21 cellular contexts compared by ENCODE assay signal in genomic region chr1:47797555-47797954, GRCh38.
DNase-seq lines count a peak whose midpoint lies in the region; TF ChIP-seq lines count a peak whose summit lies in the region.
"Had no signal": no experiment of that assay in that cellular context is flagged by ENCODE, and none has a peak within 500 bp of the region (broad histone marks: within the 10 kb centered on the region; RNA-seq: fewer than 3 reads in every experiment).

No MANE protein-coding gene starts in this region.

- no peaks in the 10 kb centered on the region for H3K27me3 Mint-ChIP-seq in activated naive CD8-positive, alpha-beta T cell treated with anti-CD3 and anti-CD28 coated beads for 36 hours
- H3K27me3 Mint-ChIP-seq: activated T-cell treated with anti-CD3 and anti-CD28 coated beads, Interleukin-2, amount 50 U/mL, for 24 hours; stimulated activated naive CD8-positive, alpha-beta T cell treated with anti-CD3 and anti-CD28 coated beads, Interleukin-15, amount 100 ng/mL, for 72 hours had no signal

- H3K9me3 ChIP-seq in BE2C, result no peaks in the 10 kb centered on the region
- H3K9me3 ChIP-seq: lower lobe of right lung, SJCRH30, tibial nerve had no signal

- H3K27ac Mint-ChIP-seq in activated naive CD8-positive, alpha-beta T cell treated with anti-CD3 and anti-CD28 coated beads for 36 hours, result no peak overlapping the region
- H3K27ac Mint-ChIP-seq: activated T-cell treated with anti-CD3 and anti-CD28 coated beads, Interleukin-2, amount 50 U/mL, for 24 hours; CD4-positive, alpha-beta memory T cell; stimulated activated naive CD8-positive, alpha-beta T cell treated with anti-CD3 and anti-CD28 coated beads, Interleukin-15, amount 100 ng/mL, for 72 hours had no signal

- H3K4me3 Mint-ChIP-seq in activated naive CD8-positive, alpha-beta T cell treated with anti-CD3 and anti-CD28 coated beads for 36 hours, result no peak overlapping the region
- H3K4me3 Mint-ChIP-seq: activated T-cell treated with anti-CD3 and anti-CD28 coated beads, Interleukin-2, amount 50 U/mL, for 24 hours; CD4-positive, alpha-beta memory T cell; stimulated activated naive CD8-positive, alpha-beta T cell treated with anti-CD3 and anti-CD28 coated beads, Interleukin-15, amount 100 ng/mL, for 72 hours had no signal

- no peaks in the 10 kb centered on the region for H3K4me1 Mint-ChIP-seq in activated naive CD8-positive, alpha-beta T cell treated with anti-CD3 and anti-CD28 coated beads for 36 hours
- H3K4me1 Mint-ChIP-seq: CD4-positive, alpha-beta memory T cell; stimulated activated naive CD8-positive, alpha-beta T cell treated with anti-CD3 and anti-CD28 coated beads, Interleukin-15, amount 100 ng/mL, for 72 hours had no signal

- H3K4me1 ChIP-seq in BE2C, result no peaks in the 10 kb centered on the region
- H3K4me1 ChIP-seq: lower lobe of right lung, parathyroid adenoma had no signal

- no peaks in the 10 kb centered on the region for H3K36me3 ChIP-seq in BE2C
- H3K36me3 ChIP-seq: cardiac muscle cell, lower lobe of right lung, SJCRH30 had no signal

- TF ChIP-seq CTCF in BE2C (IDR thresholded peaks at IDR 0.05; ENCODE audit: low read depth, low read length), result no peak
- no peak for TF ChIP-seq CTCF in coronary artery (IDR thresholded peaks at IDR 0.05)

- no peaks in the 10 kb centered on the region for H3K27me3 ChIP-seq in BE2C
- H3K27me3 ChIP-seq: cardiac muscle cell, SJCRH30, tibial nerve had no signal

- H3K4me3 ChIP-seq in BE2C (ENCODE audit: low read depth, low read length), result no peak overlapping the region
- no peak overlapping the region for H3K4me3 ChIP-seq in coronary artery
- H3K4me3 ChIP-seq: cardiac muscle cell, lower lobe of right lung, SJCRH30, tibial nerve had no signal

- H3K27ac ChIP-seq in coronary artery, result peak overlapping the region in 1 of 2 donors; percentile 60
- H3K27ac ChIP-seq: cardiac muscle cell, lower lobe of right lung, parathyroid adenoma, SJCRH30, tibial nerve had no signal

- peak; percentile 66 for DNase-seq in BE2C
- peak; percentile 78 for DNase-seq in COLO668 (lab: John Stamatoyannopoulos, UW; ENCODE audit: unreplicated experiment)
- DNase-seq in glomerular visceral epithelial cell (ENCODE audit: extremely low spot score), result peak; percentile 6
- DNase-seq in coronary artery (ENCODE audit: low spot score), result no peak
- DNase-seq in activated naive CD8-positive, alpha-beta T cell treated with anti-CD3 and anti-CD28 coated beads for 36 hours, result no peak
- DNase-seq in activated CD4-positive, alpha-beta T cell treated with anti-CD3 and anti-CD28 coated beads, Interleukin-2, amount 50 U/mL, for 48 hours, result no peak
- DNase-seq: activated CD4-positive, CD25-positive, alpha-beta regulatory T cell treated with anti-CD3 and anti-CD28 coated beads, Interleukin-2, amount 50 U/mL, for 72 hours; activated CD8-positive, alpha-beta memory T cell treated with anti-CD3 and anti-CD28 coated beads for 24 hours; activated gamma-delta T cell treated with Interleukin-2 at 50 U/mL for 16 hours; activated T-cell treated with anti-CD3 and anti-CD28 coated beads, Interleukin-2, amount 50 U/mL, for 24 hours; CD4-positive, alpha-beta memory T cell; lower lobe of right lung; NCI-H1930; NCI-H446; SJCRH30; stimulated activated naive CD8-positive, alpha-beta T cell treated with anti-CD3 and anti-CD28 coated beads, Interleukin-15, amount 100 ng/mL, for 72 hours; T-helper 1 cell had no signal

- no peaks in the 10 kb centered on the region for H3K36me3 Mint-ChIP-seq in activated naive CD8-positive, alpha-beta T cell treated with anti-CD3 and anti-CD28 coated beads for 36 hours
- H3K36me3 Mint-ChIP-seq: CD4-positive, alpha-beta memory T cell had no signal

- H3K9me3 Mint-ChIP-seq in activated naive CD8-positive, alpha-beta T cell treated with anti-CD3 and anti-CD28 coated beads for 36 hours, result no peaks in the 10 kb centered on the region
- H3K9me3 Mint-ChIP-seq: activated T-cell treated with anti-CD3 and anti-CD28 coated beads, Interleukin-2, amount 50 U/mL, for 24 hours; CD4-positive, alpha-beta memory T cell; stimulated activated naive CD8-positive, alpha-beta T cell treated with anti-CD3 and anti-CD28 coated beads, Interleukin-15, amount 100 ng/mL, for 72 hours had no signal

TF ChIP-seq in PFSK-1, 5 proteins besides CTCF, POLR2A, EP300 and RAD21:
- TF ChIP-seq TAF1 (IDR thresholded peaks at IDR 0.05; ENCODE audit: borderline replicate concordance, insufficient read depth, low read length) (no peak), REST (IDR thresholded peaks at IDR 0.05; ENCODE audit: insufficient read depth in 1 of 2, low read depth in 2 of 2, low read length in 2 of 2) (peak; percentile 48 to 76; a peak in 3 of 4 replicates)

Comparison
In these comparisons a context has a peak if more than half of its experiments do, and no peak if none do; other contexts are left out.
1. DNase-seq: peak in BE2C (single experiment), COLO668 (single experiment) and glomerular visceral epithelial cell (single experiment); none in coronary artery (single experiment), activated naive CD8-positive, alpha-beta T cell treated with anti-CD3 and anti-CD28 coated beads for 36 hours (single experiment) and activated CD4-positive, alpha-beta T cell treated with anti-CD3 and anti-CD28 coated beads, Interleukin-2, amount 50 U/mL, for 48 hours (0 of 2).